Comparison of ENCODE assay signal across 8 cellular contexts in the genomic region with DNA sequence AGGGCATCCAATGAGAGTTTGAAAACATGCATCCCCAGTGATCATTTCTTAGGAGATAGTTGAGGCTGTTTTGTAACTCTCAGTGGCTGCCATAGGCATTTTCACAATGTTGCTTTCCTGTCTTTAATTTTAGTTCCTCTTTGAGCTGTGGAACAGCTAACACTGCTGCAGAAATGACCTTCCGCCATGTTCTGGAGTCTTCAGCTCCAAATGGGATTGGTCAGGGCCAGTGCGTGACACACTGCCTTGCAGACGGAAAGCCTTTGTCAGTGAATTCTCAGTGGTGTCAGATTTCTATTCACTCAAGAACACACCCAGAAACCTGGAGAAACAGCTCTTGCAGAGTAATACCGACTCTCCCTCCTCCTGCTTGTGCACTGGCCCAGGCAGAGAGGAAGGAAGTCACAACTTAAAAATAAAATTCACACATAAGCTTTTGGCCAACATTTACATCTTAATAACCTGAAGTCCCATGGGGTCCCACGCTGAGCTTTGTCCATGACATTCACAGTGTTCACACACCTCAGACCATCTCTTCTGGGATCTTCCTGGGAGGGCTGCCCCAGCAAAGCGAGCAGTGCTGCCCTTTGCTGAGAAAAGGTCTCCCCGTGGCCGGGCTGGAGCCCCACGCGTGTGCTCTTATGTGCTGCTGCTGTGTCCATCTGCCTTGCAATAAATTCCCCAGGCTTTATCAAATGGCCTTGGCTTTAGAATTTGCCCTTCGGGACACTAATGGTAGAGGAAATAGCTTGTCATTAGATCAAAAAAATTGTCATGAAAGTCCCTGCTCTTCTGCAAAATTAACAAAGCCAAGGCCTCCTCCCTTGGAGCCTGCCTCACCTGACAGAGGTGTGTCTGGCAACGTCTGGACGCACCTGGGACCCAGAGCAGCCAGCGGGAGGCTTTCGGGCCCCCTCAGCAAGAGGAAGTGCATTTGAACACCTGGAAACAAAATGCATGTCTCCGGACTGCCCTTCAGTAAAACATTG.
A peak's percentile ranks its signal among the peaks of the same experiment; 100 is the strongest.
DNase-seq lines count a peak whose midpoint lies in the region; ATAC-seq and TF ChIP-seq lines count a peak whose summit lies in the region.

No MANE protein-coding gene starts in this region.

- TF ChIP-seq CTCF in glutamatergic neuron (IDR thresholded peaks at IDR 0.05; ENCODE audit: partially characterized antibody, unreplicated experiment) (no peak), psoas muscle (IDR thresholded peaks at IDR 0.05) (no peak)
- TF ChIP-seq CTCF in CD8-positive, alpha-beta T cell (IDR thresholded peaks at IDR 0.05): no peak

- no peaks in the 10 kb centered on the region for H4K20me1 ChIP-seq in BLaER1 treated with 17β-estradiol and CSF1 and Interleukin-3, amounts not matched to agents 10 nM and 100 nM

- no peaks in the 10 kb centered on the region for H3K36me3 Mint-ChIP-seq in glutamatergic neuron (ENCODE audit: unreplicated experiment)
- no peaks in the 10 kb centered on the region for H3K36me3 Mint-ChIP-seq in CD8-positive, alpha-beta T cell

- peaks cover 40% of the 10 kb centered on the region for H3K4me1 Mint-ChIP-seq in glutamatergic neuron (ENCODE audit: low read depth, unreplicated experiment)
- H3K4me1 Mint-ChIP-seq in CD8-positive, alpha-beta T cell (ENCODE audit: low read depth): peaks cover 19% of the 10 kb centered on the region

- H3K9me3 Mint-ChIP-seq in glutamatergic neuron (ENCODE audit: unreplicated experiment): peaks cover 6% of the 10 kb centered on the region
- H3K9me3 Mint-ChIP-seq in CD8-positive, alpha-beta T cell: no peaks in the 10 kb centered on the region

- H3K9me3 ChIP-seq in BLaER1 treated with 17β-estradiol and CSF1 and Interleukin-3, amounts not matched to agents 10 nM and 100 nM (replicated peaks in 1 of 11): peaks cover 0 to 6% (median 0%) of the 10 kb centered on the region in 11 experiments; a peak in 3 of 22 replicates
- no peaks in the 10 kb centered on the region for H3K9me3 ChIP-seq in psoas muscle
- H3K9me3 ChIP-seq in CD8-positive, alpha-beta T cell (ENCODE audit: low read length): no peaks in the 10 kb centered on the region

- CTCF ChIA-PET in CD8-positive, alpha-beta T cell (lab: Charles Lee): interaction anchor here (0.7 to 1.1 kb wide), 2 partner anchors 83 to 917 kb away, joined by 3 to 5 read pairs; no protein-coding TSS in a partner anchor

- WGBS in psoas muscle, 3 donors: 46 to 53% (median 53%) methylated on average over 16 of the region's 16 CpGs

- H3K4me2 ChIP-seq in BLaER1 treated with 17β-estradiol and CSF1 and Interleukin-3, amounts not matched to agents 10 nM and 100 nM: peak overlapping the region; percentile 84 to 98 (median 96)

- DNase-seq in RPMI8226: peak; percentile 63
- DNase-seq in glutamatergic neuron: peak; percentile 32
- DNase-seq in psoas muscle: peak; percentile 49 to 68
- DNase-seq in activated effector memory CD4-positive, alpha-beta T cell treated with Interleukin-2 at 50 U/mL for 16 hours: no peak
- no peak for DNase-seq in CD8-positive, alpha-beta T cell

- H3K27me3 Mint-ChIP-seq in glutamatergic neuron (ENCODE audit: unreplicated experiment): peaks cover 2% of the 10 kb centered on the region
- H3K27me3 Mint-ChIP-seq in CD8-positive, alpha-beta T cell (ENCODE audit: low read depth): no peaks in the 10 kb centered on the region

- no peaks in the 10 kb centered on the region for H3K36me3 ChIP-seq in BLaER1 treated with 17β-estradiol and CSF1 and Interleukin-3, amounts not matched to agents 10 nM and 100 nM
- H3K36me3 ChIP-seq in psoas muscle (ENCODE audit: insufficient read depth in 1 of 2, low read depth in 1 of 2): no peaks in the 10 kb centered on the region
- H3K36me3 ChIP-seq in CD8-positive, alpha-beta T cell (ENCODE audit: insufficient read depth, low read length): no peaks in the 10 kb centered on the region

- H3K27me3 ChIP-seq in BLaER1 treated with 17β-estradiol and CSF1 and Interleukin-3, amounts not matched to agents 10 nM and 100 nM: no peaks in the 10 kb centered on the region
- no peaks in the 10 kb centered on the region for H3K27me3 ChIP-seq in psoas muscle (ENCODE audit: insufficient read depth in 3 of 3, low read length in 2 of 3)
- no peaks in the 10 kb centered on the region for H3K27me3 ChIP-seq in CD8-positive, alpha-beta T cell (ENCODE audit: insufficient read depth, low read length)

- POLR2A ChIA-PET in CD8-positive, alpha-beta T cell (lab: Charles Lee): no interaction called here

- peak overlapping the region; percentile 80 for H3K4me3 Mint-ChIP-seq in glutamatergic neuron (ENCODE audit: unreplicated experiment)
- no peak overlapping the region for H3K4me3 Mint-ChIP-seq in CD8-positive, alpha-beta T cell

- peak overlapping the region; percentile 13 to 66 (median 52); a peak in 18 of 20 replicates for H3K4me3 ChIP-seq in BLaER1 treated with 17β-estradiol and CSF1 and Interleukin-3, amounts not matched to agents 10 nM and 100 nM
- peak overlapping the region; percentile 5 for H3K4me3 ChIP-seq in psoas muscle
- H3K4me3 ChIP-seq in CD8-positive, alpha-beta T cell (ENCODE audit: low read depth, low read length): no peak overlapping the region

- peak overlapping the region; percentile 84 for H3K27ac Mint-ChIP-seq in glutamatergic neuron (ENCODE audit: unreplicated experiment)
- H3K27ac Mint-ChIP-seq in CD8-positive, alpha-beta T cell: no peak overlapping the region

- peaks cover 88 to 99% (median 93%) of the 10 kb centered on the region in 10 experiments for H3K4me1 ChIP-seq in BLaER1 treated with 17β-estradiol and CSF1 and Interleukin-3, amounts not matched to agents 10 nM and 100 nM
- peaks cover 55% of the 10 kb centered on the region for H3K4me1 ChIP-seq in psoas muscle
- H3K4me1 ChIP-seq in CD8-positive, alpha-beta T cell (ENCODE audit: insufficient read depth, low read length): peaks cover 5% of the 10 kb centered on the region

- H3K27ac ChIP-seq in BLaER1 treated with 17β-estradiol and CSF1 and Interleukin-3, amounts not matched to agents 10 nM and 100 nM: peak overlapping the region; percentile 88 to 97 (median 95)
- peak overlapping the region; percentile 94 for H3K27ac ChIP-seq in psoas muscle
- H3K27ac ChIP-seq in CD8-positive, alpha-beta T cell (ENCODE audit: low read depth, low read length): no peak overlapping the region

- H3K9ac ChIP-seq in BLaER1 treated with 17β-estradiol and CSF1 and Interleukin-3, amounts not matched to agents 10 nM and 100 nM: peak overlapping the region; percentile 79 to 89 (median 86)

- intact Hi-C loops in psoas muscle (cut with DNase I): loop anchor here (2.0 to 5.0 kb wide), 3 partner anchors 35 to 125 kb away; a partner anchor contains a TSS
- intact Hi-C loops in CD8-positive, alpha-beta T cell (cut with DNase I, micrococcal nuclease): no loop called here

- ATAC-seq in GM19397 (IDR thresholded peaks at IDR 0.05; ENCODE audit: unreplicated experiment) (peak; percentile 69), HG03432 (IDR thresholded peaks at IDR 0.05; ENCODE audit: unreplicated experiment) (peak; percentile 85), psoas muscle (peak; percentile 9 to 53 (median 24))
- ATAC-seq in CD8-positive, alpha-beta T cell: no peak

Comparison
In these comparisons a context has a peak if more than half of its experiments do, and no peak if none do; other contexts are left out.
1. DNase-seq: peak in RPMI8226 (single experiment), glutamatergic neuron (single experiment) and psoas muscle (2 of 2); none in activated effector memory CD4-positive, alpha-beta T cell treated with Interleukin-2 at 50 U/mL for 16 hours (single experiment) and CD8-positive, alpha-beta T cell (0 of 7).
2. intact Hi-C loops: an anchor here in psoas muscle (2.0 to 5.0 kb wide); none called in CD8-positive, alpha-beta T cell.